Comparison of ENCODE assay signal across 23 cellular contexts in genomic region chr12:64255249-64255648, GRCh38.
"Had no signal": no experiment of that assay in that cellular context is flagged by ENCODE, and none has a peak within 500 bp of the region (broad histone marks: within the 10 kb centered on the region; RNA-seq: fewer than 3 reads in every experiment).

No MANE protein-coding gene starts in this region.

- H3K9me3 ChIP-seq: colonic mucosa, esophagus muscularis mucosa, gastroesophageal sphincter, heart left ventricle, lower lobe of right lung had no signal

- H3K79me2 ChIP-seq: hepatocyte had no signal

- H3K27ac Mint-ChIP-seq: dendritic cell treated with granulocyte-macrophage colony-stimulating factor and Interleukin-4, amounts not matched to agents 40 ng/mL and 50 ng/mL, for 4 days; effector memory CD8-positive, alpha-beta T cell; endodermal cell; naive thymus-derived CD4-positive, alpha-beta T cell had no signal

- H3K27ac ChIP-seq: colonic mucosa, epithelial cell of prostate, esophagus muscularis mucosa, foreskin keratinocyte, gastroesophageal sphincter, heart left ventricle, hepatocyte, lower lobe of right lung had no signal

- FAIRE-seq: endometrium, kidney had no signal

- H2AFZ ChIP-seq: hepatocyte had no signal

- H3K27me3 ChIP-seq: colonic mucosa, esophagus muscularis mucosa, foreskin keratinocyte, gastroesophageal sphincter, heart left ventricle, hepatocyte had no signal

- H3K36me3 ChIP-seq: colonic mucosa, esophagus muscularis mucosa, gastroesophageal sphincter, heart left ventricle, lower lobe of right lung had no signal

- H3K4me3 Mint-ChIP-seq: dendritic cell treated with granulocyte-macrophage colony-stimulating factor and Interleukin-4, amounts not matched to agents 40 ng/mL and 50 ng/mL, for 4 days; effector memory CD8-positive, alpha-beta T cell; endodermal cell; naive thymus-derived CD4-positive, alpha-beta T cell had no signal

- H3K36me3 Mint-ChIP-seq: immature natural killer cell; naive thymus-derived CD4-positive, alpha-beta T cell had no signal

- H3K4me3 ChIP-seq: colonic mucosa, esophagus muscularis mucosa, gastroesophageal sphincter, heart left ventricle, hepatocyte, lower lobe of right lung had no signal

- DNase-seq: colonic mucosa; cortex of kidney; effector CD8-positive, alpha-beta T cell; effector memory CD8-positive, alpha-beta T cell; endodermal cell; foreskin keratinocyte; heart left ventricle; immature natural killer cell; islet precursor cell; kidney; kidney glomerular epithelial cell; left colon; left ventricle myocardium superior; lower lobe of right lung; mesendoderm; midbrain; naive thymus-derived CD4-positive, alpha-beta T cell had no signal

- H3K9me3 Mint-ChIP-seq: dendritic cell treated with granulocyte-macrophage colony-stimulating factor and Interleukin-4, amounts not matched to agents 40 ng/mL and 50 ng/mL, for 4 days; effector memory CD8-positive, alpha-beta T cell; endodermal cell; immature natural killer cell; naive thymus-derived CD4-positive, alpha-beta T cell had no signal

- ATAC-seq: effector memory CD8-positive, alpha-beta T cell; foreskin keratinocyte; gastroesophageal sphincter; left colon; left ventricle myocardium superior; naive thymus-derived CD4-positive, alpha-beta T cell had no signal

- H3K4me1 ChIP-seq: colonic mucosa, foreskin keratinocyte, gastroesophageal sphincter had no signal

- H3K27me3 Mint-ChIP-seq: dendritic cell treated with granulocyte-macrophage colony-stimulating factor and Interleukin-4, amounts not matched to agents 40 ng/mL and 50 ng/mL, for 4 days; naive thymus-derived CD4-positive, alpha-beta T cell had no signal

- H3K4me2 ChIP-seq: hepatocyte had no signal
